In genomic region chr10:122939133-122939532, GRCh38 we compare ENCODE assay signal across 1 cellular context.
TF ChIP-seq lines count a peak whose summit lies in the region.

No MANE protein-coding gene starts in this region.

TF ChIP-seq in GM12878, 131 proteins besides CTCF, POLR2A, EP300 and RAD21:
- TF ChIP-seq ATF2 (IDR thresholded peaks at IDR 0.05; ENCODE audit: low read length) (no peak), PAX8 (IDR thresholded peaks at IDR 0.05) (no peak), SP1 (IDR thresholded peaks at IDR 0.05; ENCODE audit: low read depth, low read length) (no peak), KDM1A (IDR thresholded peaks at IDR 0.05; ENCODE audit: borderline replicate concordance) (no peak), HSF1 (IDR thresholded peaks at IDR 0.05; ENCODE audit: low read depth, low read length) (no peak), LARP7 (IDR thresholded peaks at IDR 0.05) (no peak), TBL1XR1 (IDR thresholded peaks at IDR 0.05; ENCODE audit: low read depth, low read length) (no peak), USF1 (IDR thresholded peaks at IDR 0.05; ENCODE audit: borderline replicate concordance, extremely low read length, insufficient read depth, low read depth, low read length) (no peak), CBFB (IDR thresholded peaks at IDR 0.05; ENCODE audit: low read depth) (no peak), ATF3 (IDR thresholded peaks at IDR 0.05; ENCODE audit: borderline replicate concordance, extremely low read depth, low read depth, low read length) (no peak), SMARCA5 (IDR thresholded peaks at IDR 0.05) (no peak), ZBTB4 (CRISPR knock-in tag; IDR thresholded peaks at IDR 0.05) (no peak), PAX5 (IDR thresholded peaks at IDR 0.05; ENCODE audit: borderline replicate concordance, low read depth, low read length) (no peak)
